In genomic region chr3:193648542-193649076, GRCh38 we compare ENCODE assay signal across 8 cellular contexts.
"Had no signal": no experiment of that assay in that cellular context is flagged by ENCODE, and none has a peak within 500 bp of the region (broad histone marks: within the 10 kb centered on the region; RNA-seq: fewer than 3 reads in every experiment).

No MANE protein-coding gene starts in this region.

- DNase-seq: GM23248, GOT3, H9, HFFc6, IMR-90, KBM-7 had no signal

- H3K4me3 Mint-ChIP-seq: H9, HFFc6 had no signal

- H2AFZ ChIP-seq: GM23248 had no signal

- H3K4me2 ChIP-seq: KMS-11 had no signal

- H3K9me3 Mint-ChIP-seq: H9, HFFc6 had no signal

- H3K27ac ChIP-seq: GM23248, HL-60, KMS-11 had no signal

- H3K27ac Mint-ChIP-seq: H9, HFFc6 had no signal

- H3K9ac ChIP-seq: GM23248, KMS-11 had no signal

- H3K4me3 ChIP-seq: GM23248 had no signal
